In the genomic region with DNA sequence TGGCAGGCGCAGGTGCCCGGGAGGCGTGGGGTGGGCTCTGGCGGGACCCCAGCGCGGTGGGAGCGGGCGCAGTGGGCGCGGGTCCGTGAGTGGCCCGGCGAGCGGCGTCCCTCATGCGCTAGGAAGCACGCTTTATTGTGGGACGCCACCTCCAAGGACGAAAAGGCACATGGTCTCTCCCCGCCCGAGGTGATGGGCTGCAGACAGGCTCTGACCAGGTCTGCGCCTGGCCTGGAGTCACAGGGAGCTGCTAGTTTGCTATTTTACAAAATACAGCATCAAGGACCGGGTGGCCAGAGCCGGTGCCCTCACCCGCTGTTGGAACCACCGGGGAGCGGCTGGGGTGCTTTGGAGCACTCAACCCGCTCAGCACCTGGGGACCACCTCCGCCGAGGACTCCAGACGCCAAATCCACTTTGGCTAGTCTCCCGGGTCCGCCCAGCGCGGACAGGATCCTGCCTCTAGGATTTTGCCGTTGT, we compare ENCODE assay signal across 8 cellular contexts.
A peak's percentile ranks its signal among the peaks of the same experiment; 100 is the strongest.
DNase-seq lines count a peak whose midpoint lies in the region; ATAC-seq and TF ChIP-seq lines count a peak whose summit lies in the region.

No MANE protein-coding gene starts in this region.

- no peak for TF ChIP-seq EP300 in transverse colon (IDR thresholded peaks at IDR 0.05; ENCODE audit: low read depth)

- H3K9me2 ChIP-seq in HCT116 (ENCODE audit: insufficient read depth): no peaks in the 10 kb centered on the region
- no peaks in the 10 kb centered on the region for H3K9me2 ChIP-seq in OCI-LY7 (ENCODE audit: insufficient read depth, low read length)

- intact Hi-C loops in HCT116 (cut with micrococcal nuclease) (no loop called here), OCI-LY7 (cut with micrococcal nuclease; ENCODE audit: unreplicated experiment) (loop anchor here (5.0 kb wide), 2 partner anchors 370 to 415 kb away; partner anchors contain the start of gene SCLY), transverse colon (cut with DNase I; ENCODE audit: low total_unique reads) (no loop called here)

- RAD21 ChIA-PET in HCT116 (lab: Charles Lee; ENCODE audit: low non-redundant PET in 1 of 2, low total read pairs in 2 of 2, uncharacterized antibody in 2 of 2, unreplicated experiment in 2 of 2): interaction anchor here (0.8 kb wide), 2 partner anchors 19 to 20 kb away, joined by 3 read pairs; no protein-coding TSS in a partner anchor

- H3K36me3 ChIP-seq in HCT116 (ENCODE audit: control insufficient read depth in 1 of 2, insufficient read depth in 2 of 2, low read length in 2 of 2) (no peaks in the 10 kb centered on the region), OCI-LY7 (ENCODE audit: insufficient read depth, low read length) (peaks cover 14% of the 10 kb centered on the region), lung (ENCODE audit: control insufficient read depth in 2 of 2, insufficient read depth in 2 of 2, low read length in 2 of 2) (no peaks in the 10 kb centered on the region), transverse colon (no peaks in the 10 kb centered on the region)

- WGBS in lung, 2 donors: 0% methylated on average over 36 of the region's 36 CpGs
- WGBS in transverse colon (ENCODE audit: low coverage in 1 of 2), 2 donors: 0% methylated on average over 20 of the region's 36 CpGs; no CpG with 5 or more reads in 1 of the 2 donors

- no peak for TF ChIP-seq POLR2A in HCT116 (IDR thresholded peaks at IDR 0.05; ENCODE audit: borderline replicate concordance, extremely low read depth, insufficient read depth, insufficient read length)
- TF ChIP-seq POLR2A in transverse colon (IDR thresholded peaks at IDR 0.05): no peak

- POLR2A ChIA-PET in HCT116 (lab: Charles Lee) (no interaction called here), OCI-LY7 (lab: Charles Lee) (interaction anchor here (0.7 to 12.8 kb wide), 4 partner anchors 19 to 54 kb away, joined by 3 to 290 read pairs (median 5); no protein-coding TSS in a partner anchor)

- H3K4me1 ChIP-seq in HCT116 (ENCODE audit: control insufficient read depth in 1 of 2, insufficient read depth in 2 of 2, low read length in 2 of 2) (peaks cover 48 to 68% of the 10 kb centered on the region in 2 experiments), OCI-LY7 (ENCODE audit: insufficient read depth, low read length, poor library complexity, severe bottlenecking) (peaks cover 52% of the 10 kb centered on the region), lung (ENCODE audit: control insufficient read depth in 2 of 2, insufficient read depth in 2 of 2, low read length in 2 of 2) (peaks cover 25 to 39% of the 10 kb centered on the region in 2 donors), transverse colon (peaks cover 47 to 81% (median 79%) of the 10 kb centered on the region in 4 donors)

- H3K79me2 ChIP-seq in HCT116 (ENCODE audit: insufficient read depth, low read length) (peaks cover 54% of the 10 kb centered on the region), OCI-LY7 (ENCODE audit: insufficient read depth, low read depth, low read length) (peaks cover 53% of the 10 kb centered on the region)

- H3K27me3 ChIP-seq in HCT116 (ENCODE audit: insufficient read depth, low read length): no peaks in the 10 kb centered on the region
- H3K27me3 ChIP-seq in lung (ENCODE audit: control insufficient read depth, insufficient read depth): no peaks in the 10 kb centered on the region
- no peaks in the 10 kb centered on the region for H3K27me3 ChIP-seq in transverse colon

- H4K20me1 ChIP-seq in HCT116 (ENCODE audit: insufficient read depth) (no peaks in the 10 kb centered on the region), OCI-LY7 (ENCODE audit: insufficient read depth, low read length) (peaks cover 4% of the 10 kb centered on the region; the same call in 1 of the 2 replicates)

- H3K9me3 ChIP-seq in HCT116 (ENCODE audit: control insufficient read depth in 1 of 2, insufficient read depth in 1 of 2, low read depth in 1 of 2, low read length in 2 of 2): no peaks in the 10 kb centered on the region
- no peaks in the 10 kb centered on the region for H3K9me3 ChIP-seq in OCI-LY7 (ENCODE audit: low read length)
- no peaks in the 10 kb centered on the region for H3K9me3 ChIP-seq in lung (ENCODE audit: control insufficient read depth in 2 of 2, insufficient read depth in 1 of 2, low read length in 1 of 2)
- H3K9me3 ChIP-seq in transverse colon: no peaks in the 10 kb centered on the region

- H3K9ac ChIP-seq in HCT116 (ENCODE audit: low read length): peak overlapping the region; percentile 86

- H3K4me2 ChIP-seq in HCT116 (ENCODE audit: low read length): peak overlapping the region; percentile 92
- peak overlapping the region; percentile 100 for H3K4me2 ChIP-seq in OCI-LY7 (ENCODE audit: low read length)

- DNase-seq in HCT116 (ENCODE audit: low read depth, low spot score) (no peak), OCI-LY7 (ENCODE audit: low spot score) (peak; percentile 39), lung (ENCODE audit: low spot score) (peak; percentile 48), transverse colon (peak; percentile 54), GDM1 (lab: John Stamatoyannopoulos, UW) (no peak), NCI-H1436 (lab: John Stamatoyannopoulos, UW) (no peak)

- H3K4me3 ChIP-seq in GM08714 (ENCODE audit: low read length) (peak overlapping the region; percentile 92), HCT116 (replicated peaks in 1 of 2; ENCODE audit: low read depth in 1 of 2, low read length in 2 of 2) (peak overlapping the region; percentile 86 to 89), OCI-LY7 (ENCODE audit: low read depth, low read length, poor library complexity, severe bottlenecking) (peak overlapping the region; percentile 91), lung (peak overlapping the region; percentile 92), transverse colon (peak overlapping the region; percentile 75 to 98 (median 94))

- H2AFZ ChIP-seq in HCT116 (ENCODE audit: low read depth, low read length, poor library complexity, severe bottlenecking): no peak overlapping the region
- no peak overlapping the region for H2AFZ ChIP-seq in OCI-LY7 (ENCODE audit: low read length)

- H3K27ac ChIP-seq in HCT116 (ENCODE audit: low read depth, low read length) (peak overlapping the region; percentile 89), OCI-LY7 (ENCODE audit: low read depth, low read length, poor library complexity, severe bottlenecking) (peak overlapping the region; percentile 99), cingulate gyrus (ENCODE audit: low read depth, low read length) (peak overlapping the region; percentile 65), lung (ENCODE audit: low read depth in 1 of 2, low read length in 1 of 2) (peak overlapping the region; percentile 99 to 100), transverse colon (peak overlapping the region; percentile 97 to 100 (median 98))

- CTCF ChIA-PET in HCT116 (lab: Charles Lee): no interaction called here
- CTCF ChIA-PET in OCI-LY7 (lab: Charles Lee; ENCODE audit: unreplicated experiment): interaction anchor here (1.2 to 1.8 kb wide), 2 partner anchors 18 to 21 kb away, joined by 3 to 6 read pairs; no protein-coding TSS in a partner anchor

- ATAC-seq in HCT116: peak; percentile 28
- no peak for ATAC-seq in lung (ENCODE audit: insufficient read depth, low FRiP score)

- in situ Hi-C loops in transverse colon (cut with MboI; ENCODE audit: low pct_ligation_motif_present in 1 of 4, low pct_unique_long_range_greater_than_20kb in 1 of 4, low sequenced_read_pairs in 3 of 4): no loop called here

- TF ChIP-seq RAD21 in HCT116 (IDR thresholded peaks at IDR 0.05; ENCODE audit: low read depth): no peak

- TF ChIP-seq CTCF in HCT116 (IDR thresholded peaks at IDR 0.05 in 2 of 3, conservative IDR thresholded peaks at IDR 0.05 in 1 of 3; ENCODE audit: borderline replicate concordance in 1 of 3, insufficient read depth in 1 of 3, low read depth in 2 of 3, low read length in 2 of 3) (no peak), OCI-LY7 (conservative IDR thresholded peaks at IDR 0.05; ENCODE audit: low read length) (no peak), lung (IDR thresholded peaks at IDR 0.05; ENCODE audit: control extremely low read depth, extremely low read depth) (no peak), transverse colon (IDR thresholded peaks at IDR 0.05) (peak in 1 of 5 experiments; percentile 8)

- BruUV-seq in HCT116 (replicated peaks; lab: Mats Ljungman, UMichigan) (no TSS peak), OCI-LY7 (replicated peaks; lab: Mats Ljungman, UMichigan) (no TSS peak)

TF ChIP-seq in HCT116, 20 proteins besides CTCF, POLR2A, EP300 and RAD21:
- no peak for TF ChIP-seq SP1 (IDR thresholded peaks at IDR 0.05; ENCODE audit: low read depth)
- peak; percentile 80 for TF ChIP-seq MAX (IDR thresholded peaks at IDR 0.05)
- peak; percentile 55; the same call in 1 of the 2 replicates for TF ChIP-seq SIN3A (IDR thresholded peaks at IDR 0.05; ENCODE audit: low read depth)
- TF ChIP-seq, protein P1, sequence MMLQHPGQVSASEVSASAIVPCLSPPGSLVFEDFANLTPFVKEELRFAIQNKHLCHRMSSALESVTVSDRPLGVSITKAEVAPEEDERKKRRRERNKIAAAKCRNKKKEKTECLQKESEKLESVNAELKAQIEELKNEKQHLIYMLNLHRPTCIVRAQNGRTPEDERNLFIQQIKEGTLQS (IDR thresholded peaks at IDR 0.05): no peak
TF ChIP-seq in HCT116: peak in this region for 2.

Comparison
In these comparisons a context has a peak if more than half of its experiments do, and no peak if none do; other contexts are left out.
1. DNase-seq: peak in OCI-LY7 (single experiment), lung (single experiment) and transverse colon (single experiment); none in HCT116 (single experiment), GDM1 (single experiment) and NCI-H1436 (single experiment).
2. Peak in every context shown above with its lines, with median percentiles within 50 percentile points of each other: H3K4me3 ChIP-seq and H3K27ac ChIP-seq.